Comparison of ENCODE assay signal across 22 cellular contexts in genomic region chr4:153729901-153730300, GRCh38.
A peak's percentile ranks its signal among the peaks of the same experiment; 100 is the strongest.
DNase-seq lines count a peak whose midpoint lies in the region; ATAC-seq and TF ChIP-seq lines count a peak whose summit lies in the region.
"Had no signal": no experiment of that assay in that cellular context is flagged by ENCODE, and none has a peak within 500 bp of the region (broad histone marks: within the 10 kb centered on the region; RNA-seq: fewer than 3 reads in every experiment).

No MANE protein-coding gene starts in this region.

- H3K4me2 ChIP-seq in MM.1S (ENCODE audit: low read depth, low read length), result no peak overlapping the region

- no peak overlapping the region for H3K4me3 Mint-ChIP-seq in dendritic cell treated with granulocyte-macrophage colony-stimulating factor and Interleukin-4, amounts not matched to agents 40 ng/mL and 50 ng/mL, for 4 days
- H3K4me3 Mint-ChIP-seq: activated CD4-positive, alpha-beta T cell treated with anti-CD3 and anti-CD28 coated beads, Interleukin-2, amount 10 ng/mL, durations not matched to agents 7 days and 5 days; activated T-cell treated with anti-CD3 and anti-CD28 coated beads, Interleukin-2, amount 50 U/mL, for 72 hours; natural killer cell; stimulated activated naive CD8-positive, alpha-beta T cell treated with anti-CD3 and anti-CD28 coated beads, Interleukin-15, Interleukin-2, amounts not matched to agents 100 ng/mL and 50 ng/mL, for 24 hours had no signal

- no peaks in the 10 kb centered on the region for H3K9me3 Mint-ChIP-seq in dendritic cell treated with granulocyte-macrophage colony-stimulating factor and Interleukin-4, amounts not matched to agents 40 ng/mL and 50 ng/mL, for 4 days
- H3K9me3 Mint-ChIP-seq: activated CD4-positive, alpha-beta T cell treated with anti-CD3 and anti-CD28 coated beads, Interleukin-2, amount 10 ng/mL, durations not matched to agents 7 days and 5 days; activated T-cell treated with anti-CD3 and anti-CD28 coated beads, Interleukin-2, amount 50 U/mL, for 72 hours; natural killer cell; stimulated activated naive CD8-positive, alpha-beta T cell treated with anti-CD3 and anti-CD28 coated beads, Interleukin-15, Interleukin-2, amounts not matched to agents 100 ng/mL and 50 ng/mL, for 24 hours had no signal

- H3K27me3 ChIP-seq in MM.1S (replicated peaks; ENCODE audit: insufficient read depth, low read length), result no peaks in the 10 kb centered on the region

- H3F3A ChIP-seq in MM.1S (ENCODE audit: insufficient read depth, low read length), result 0 out of 2 replicates have a peak, but pooled peaks cover 9% of the 10 kb centered on the region

- DNase-seq in Ammon's horn (ENCODE audit: low spot score) (peak; percentile 30), MM.1S (peak; percentile 70), glomerular visceral epithelial cell (ENCODE audit: extremely low spot score) (no peak), NCI-H128 (lab: John Stamatoyannopoulos, UW; ENCODE audit: unreplicated experiment) (no peak), NCI-H82 treated with DMSO at 0.1 percent for 48 hours (lab: John Stamatoyannopoulos, UW; ENCODE audit: unreplicated experiment) (no peak)
- DNase-seq: activated CD4-positive, alpha-beta T cell treated with anti-CD3 and anti-CD28 coated beads, Interleukin-2, amount 10 ng/mL, durations not matched to agents 7 days and 5 days; activated naive CD4-positive, alpha-beta T cell; activated T-cell treated with anti-CD3 and anti-CD28 coated beads, Interleukin-2, amount 50 U/mL, for 72 hours; DMS153; head of caudate nucleus; natural killer cell; NCI-H1105 treated with DMSO at 0.1 percent for 48 hours; NCI-H2081 treated with DMSO at 0.1 percent for 48 hours; NCI-H345; NCI-H774; T-helper 9 cell had no signal

- ATAC-seq in GM18867 (IDR thresholded peaks at IDR 0.05; ENCODE audit: unreplicated experiment) (peak; percentile 56), HG02610 (IDR thresholded peaks at IDR 0.05; ENCODE audit: unreplicated experiment) (no peak)
- ATAC-seq: activated T-cell treated with anti-CD3 and anti-CD28 coated beads, Interleukin-2, amount 50 U/mL, for 72 hours; natural killer cell had no signal

- no peak for TF ChIP-seq CTCF in MM.1S (IDR thresholded peaks at IDR 0.05; ENCODE audit: low read length)

- no peaks in the 10 kb centered on the region for H3K9me3 ChIP-seq in MM.1S (replicated peaks; ENCODE audit: insufficient read depth, low read length)
- H3K9me3 ChIP-seq: thoracic aorta had no signal

- no peak overlapping the region for H3K9ac ChIP-seq in MM.1S (ENCODE audit: low read length)

- H3K36me3 ChIP-seq in MM.1S (replicated peaks; ENCODE audit: insufficient read depth, low read length), result no peaks in the 10 kb centered on the region
- H3K36me3 ChIP-seq: thoracic aorta had no signal

- H3K4me1 ChIP-seq in MM.1S (ENCODE audit: low read length), result peaks cover 28% of the 10 kb centered on the region

- intact Hi-C loops in dendritic cell treated with granulocyte-macrophage colony-stimulating factor and Interleukin-4, amounts not matched to agents 40 ng/mL and 50 ng/mL, for 4 days (cut with micrococcal nuclease), result loop anchor here (5.0 kb wide), 1 partner anchor 43 kb away; no protein-coding TSS in a partner anchor

- no peak overlapping the region for H3K4me3 ChIP-seq in MM.1S (ENCODE audit: low read length)
- H3K4me3 ChIP-seq: skin epidermis, thoracic aorta had no signal

- no peaks in the 10 kb centered on the region for H3K36me3 Mint-ChIP-seq in dendritic cell treated with granulocyte-macrophage colony-stimulating factor and Interleukin-4, amounts not matched to agents 40 ng/mL and 50 ng/mL, for 4 days (ENCODE audit: low read depth)
- H3K36me3 Mint-ChIP-seq: natural killer cell had no signal

- H4K20me1 ChIP-seq in MM.1S (ENCODE audit: insufficient read depth, low read length), result no peaks in the 10 kb centered on the region

- H2AFZ ChIP-seq in MM.1S (ENCODE audit: low read length), result no peak overlapping the region

- peaks cover 60% of the 10 kb centered on the region for H3K4me1 Mint-ChIP-seq in dendritic cell treated with granulocyte-macrophage colony-stimulating factor and Interleukin-4, amounts not matched to agents 40 ng/mL and 50 ng/mL, for 4 days (ENCODE audit: low read depth)
- H3K4me1 Mint-ChIP-seq: natural killer cell had no signal

- H3K27me3 Mint-ChIP-seq in dendritic cell treated with granulocyte-macrophage colony-stimulating factor and Interleukin-4, amounts not matched to agents 40 ng/mL and 50 ng/mL, for 4 days, result no peaks in the 10 kb centered on the region
- H3K27me3 Mint-ChIP-seq: stimulated activated naive CD8-positive, alpha-beta T cell treated with anti-CD3 and anti-CD28 coated beads, Interleukin-15, Interleukin-2, amounts not matched to agents 100 ng/mL and 50 ng/mL, for 24 hours had no signal

- H3K79me2 ChIP-seq in MM.1S (ENCODE audit: low read length), result no peaks in the 10 kb centered on the region

- no peak overlapping the region for H3K27ac ChIP-seq in MM.1S (ENCODE audit: low read length)
- H3K27ac ChIP-seq: skin epidermis, thoracic aorta had no signal

- peak overlapping the region; percentile 80 for H3K27ac Mint-ChIP-seq in dendritic cell treated with granulocyte-macrophage colony-stimulating factor and Interleukin-4, amounts not matched to agents 40 ng/mL and 50 ng/mL, for 4 days
- H3K27ac Mint-ChIP-seq: activated CD4-positive, alpha-beta T cell treated with anti-CD3 and anti-CD28 coated beads, Interleukin-2, amount 10 ng/mL, durations not matched to agents 7 days and 5 days; activated T-cell treated with anti-CD3 and anti-CD28 coated beads, Interleukin-2, amount 50 U/mL, for 72 hours; natural killer cell; stimulated activated naive CD8-positive, alpha-beta T cell treated with anti-CD3 and anti-CD28 coated beads, Interleukin-15, Interleukin-2, amounts not matched to agents 100 ng/mL and 50 ng/mL, for 24 hours had no signal

- no peaks in the 10 kb centered on the region for H3K9me2 ChIP-seq in MM.1S (replicated peaks; ENCODE audit: insufficient read depth, low read length)

Comparison
In these comparisons a context has a peak if more than half of its experiments do, and no peak if none do; other contexts are left out.
1. DNase-seq: peak in Ammon's horn (single experiment) and MM.1S (single experiment); none in glomerular visceral epithelial cell (single experiment), NCI-H128 (single experiment) and NCI-H82 treated with DMSO at 0.1 percent for 48 hours (single experiment).